In genomic region chr7:17181482-17181881, GRCh38 we compare ENCODE assay signal across 26 cellular contexts.
DNase-seq lines count a peak whose midpoint lies in the region; ATAC-seq, FAIRE-seq and TF ChIP-seq lines count a peak whose summit lies in the region.
"Had no signal": no experiment of that assay in that cellular context is flagged by ENCODE, and none has a peak within 500 bp of the region (broad histone marks: within the 10 kb centered on the region; RNA-seq: fewer than 3 reads in every experiment).

No MANE protein-coding gene starts in this region.

- peaks cover 9% of the 10 kb centered on the region for H3K4me1 Mint-ChIP-seq in GM23338
- H3K4me1 Mint-ChIP-seq in neural progenitor cell: no peaks in the 10 kb centered on the region
- no peaks in the 10 kb centered on the region for H3K4me1 Mint-ChIP-seq in nephron progenitor cell

- no peak overlapping the region for H3K23ac ChIP-seq in H1 (ENCODE audit: insufficient read length)
- no peak overlapping the region for H3K23ac ChIP-seq in neuronal stem cell (ENCODE audit: low read depth, low read length, poor library complexity)

- H3F3A ChIP-seq in GM23338 (replicated peaks; ENCODE audit: low read depth) (no peaks in the 10 kb centered on the region), neural progenitor cell (ENCODE audit: low read depth) (no peaks in the 10 kb centered on the region)

- H4K8ac ChIP-seq in H1 (ENCODE audit: extremely low read depth, insufficient read depth, low read length) (no peak overlapping the region), neuronal stem cell (ENCODE audit: low read depth, low read length) (no peak overlapping the region)

- peaks cover 2% of the 10 kb centered on the region for H3K27me3 Mint-ChIP-seq in GM23338 (ENCODE audit: insufficient read depth, low read depth, poor library complexity)
- peaks cover 1% of the 10 kb centered on the region for H3K27me3 Mint-ChIP-seq in neural progenitor cell (ENCODE audit: insufficient read depth, low read depth)
- H3K27me3 Mint-ChIP-seq in nephron progenitor cell (ENCODE audit: low read depth, poor library complexity): no peaks in the 10 kb centered on the region

- no peak overlapping the region for H3K4me3 ChIP-seq in GM23338
- no peak overlapping the region for H3K4me3 ChIP-seq in OCI-LY3 (ENCODE audit: low read length)
- H3K4me3 ChIP-seq in H1 (ENCODE audit: extremely low read depth in 1 of 4, insufficient read depth in 2 of 4, low read depth in 3 of 4, low read length in 4 of 4): no peak overlapping the region
- H3K4me3 ChIP-seq in neural progenitor cell: no peak overlapping the region
- H3K4me3 ChIP-seq in neuronal stem cell (ENCODE audit: low read length in 2 of 2): no peak overlapping the region
- H3K4me3 ChIP-seq: GM23248, SK-N-MC had no signal

- peak; percentile 29 to 63; a peak in 3 of 4 replicates for TF ChIP-seq CTCF in GM23338 (conservative IDR thresholded peaks at IDR 0.05; ENCODE audit: low read depth in 2 of 2)
- 0 out of 2 replicates have a peak, but pooled peaks have one; percentile 7 for TF ChIP-seq CTCF in OCI-LY3 (IDR thresholded peaks at IDR 0.05; ENCODE audit: low read depth, low read length)
- TF ChIP-seq CTCF in H1 (IDR thresholded peaks at IDR 0.05; ENCODE audit: control extremely low read depth in 1 of 3, insufficient read depth in 1 of 3, low read depth in 1 of 3, low read length in 3 of 3): peak in 1 of 3 experiments; percentile 19; a peak in 1 of 4 replicates
- peak; percentile 7 for TF ChIP-seq CTCF in neural progenitor cell (IDR thresholded peaks at IDR 0.05)
- TF ChIP-seq CTCF in nephron progenitor cell (IDR thresholded peaks at IDR 0.05): no peak

- H3K4me3 Mint-ChIP-seq in GM23338 (no peak overlapping the region), neural progenitor cell (no peak overlapping the region), nephron progenitor cell (no peak overlapping the region)
- H3K4me3 Mint-ChIP-seq: CD8-positive, alpha-beta T cell had no signal

- H2BK120ac ChIP-seq in H1 (replicated peaks; ENCODE audit: low read depth, low read length): no peak overlapping the region
- no peak overlapping the region for H2BK120ac ChIP-seq in neuronal stem cell (ENCODE audit: low read depth, low read length)

- CTCF ChIA-PET in H1 (lab: Charles Lee; ENCODE audit: partially characterized antibody): interaction anchor here (0.5 to 1.3 kb wide), 4 partner anchors 24 to 361 kb away, joined by 3 to 4 read pairs (median 3); no protein-coding TSS in a partner anchor

- no peak for TF ChIP-seq POLR2A in H1 (IDR thresholded peaks at IDR 0.05; ENCODE audit: control extremely low read depth in 1 of 2, low read depth in 2 of 2, low read length in 2 of 2)

- H3K27ac Mint-ChIP-seq in GM23338 (no peak overlapping the region), neural progenitor cell (no peak overlapping the region), nephron progenitor cell (no peak overlapping the region)
- H3K27ac Mint-ChIP-seq: CD8-positive, alpha-beta T cell had no signal

- no peaks in the 10 kb centered on the region for H3K23me2 ChIP-seq in H1 (ENCODE audit: low read depth, low read length)

- no peaks in the 10 kb centered on the region for H3K9me2 ChIP-seq in GM23338 (ENCODE audit: insufficient read depth)

- H3K14ac ChIP-seq in H1 (ENCODE audit: insufficient read length) (no peak overlapping the region), neuronal stem cell (ENCODE audit: low read length) (no peak overlapping the region)

- no peak overlapping the region for H2AFZ ChIP-seq in GM23338
- no peak overlapping the region for H2AFZ ChIP-seq in OCI-LY3 (ENCODE audit: low read depth, low read length)
- 0 out of 2 replicates have a peak overlapping the region, but pooled peaks have one; percentile 64 for H2AFZ ChIP-seq in H1 (ENCODE audit: low read length)
- peak overlapping the region; percentile 1 for H2AFZ ChIP-seq in neural progenitor cell (replicated peaks)
- H2AFZ ChIP-seq in neuronal stem cell (ENCODE audit: low read length): no peak overlapping the region
- H2AFZ ChIP-seq: GM23248 had no signal

- H3K9me3 Mint-ChIP-seq in GM23338 (no peaks in the 10 kb centered on the region), neural progenitor cell (no peaks in the 10 kb centered on the region), nephron progenitor cell (no peaks in the 10 kb centered on the region)
- H3K9me3 Mint-ChIP-seq: CD8-positive, alpha-beta T cell had no signal

- H3K18ac ChIP-seq in H1 (ENCODE audit: extremely low read depth, low read length) (no peak overlapping the region), neuronal stem cell (ENCODE audit: low read length) (no peak overlapping the region)

- H2AK5ac ChIP-seq in H1 (ENCODE audit: low read depth, low read length) (no peak overlapping the region), neuronal stem cell (ENCODE audit: low read depth, low read length) (no peak overlapping the region)

- no peaks in the 10 kb centered on the region for H3K36me3 Mint-ChIP-seq in GM23338 (ENCODE audit: low read depth)
- H3K36me3 Mint-ChIP-seq in neural progenitor cell: no peaks in the 10 kb centered on the region
- no peaks in the 10 kb centered on the region for H3K36me3 Mint-ChIP-seq in nephron progenitor cell (ENCODE audit: low read depth)
- H3K36me3 Mint-ChIP-seq: CD8-positive, alpha-beta T cell had no signal

- 64% methylated on average over 3 of the region's 3 CpGs; no CpG with 5 or more reads in 1 of the 2 experiments for WGBS in H1 (ENCODE audit: extremely low coverage in 1 of 2, insufficient coverage in 1 of 2, insufficient read length in 1 of 2, insufficient replicate concordance in 2 of 2, low coverage in 1 of 2, low lambda C conversion rate in 2 of 2, missing lambda C conversion rate in 1 of 2), 2 experiments
- WGBS in neuronal stem cell (ENCODE audit: extremely low coverage in 2 of 2, insufficient read length in 2 of 2, insufficient replicate concordance in 1 of 2), 2 donors: no CpG with 5 or more reads among the region's 3 CpGs

- no peaks in the 10 kb centered on the region for H3K79me1 ChIP-seq in H1 (ENCODE audit: low read depth, low read length)
- no peaks in the 10 kb centered on the region for H3K79me1 ChIP-seq in neuronal stem cell (ENCODE audit: low read depth, low read length)

- H3K36me3 ChIP-seq in GM23338 (ENCODE audit: insufficient read depth): no peaks in the 10 kb centered on the region
- H3K36me3 ChIP-seq in OCI-LY3 (replicated peaks; ENCODE audit: low read depth, low read length): no peaks in the 10 kb centered on the region
- H3K36me3 ChIP-seq in H1 (ENCODE audit: control insufficient read depth in 2 of 4, insufficient read depth in 4 of 4, low read length in 3 of 4): no peaks in the 10 kb centered on the region
- H3K36me3 ChIP-seq in neural progenitor cell: no peaks in the 10 kb centered on the region
- H3K36me3 ChIP-seq in neuronal stem cell (replicated peaks in 1 of 2; ENCODE audit: control insufficient read depth in 2 of 2, insufficient read depth in 2 of 2, low read length in 2 of 2): no peaks in the 10 kb centered on the region

- H3K79me2 ChIP-seq in GM23338 (replicated peaks; ENCODE audit: insufficient read depth) (no peaks in the 10 kb centered on the region), OCI-LY3 (ENCODE audit: low read length) (peaks cover 3% of the 10 kb centered on the region; the same call in 1 of the 2 replicates), H1 (ENCODE audit: control insufficient read depth in 1 of 2, insufficient read depth in 2 of 2, low read length in 2 of 2) (no peaks in the 10 kb centered on the region), neural progenitor cell (ENCODE audit: low read depth) (no peaks in the 10 kb centered on the region)

- no peaks in the 10 kb centered on the region for H4K20me1 ChIP-seq in GM23338 (replicated peaks; ENCODE audit: insufficient read depth)
- no peaks in the 10 kb centered on the region for H4K20me1 ChIP-seq in OCI-LY3 (ENCODE audit: insufficient read depth, low read length)
- no peaks in the 10 kb centered on the region for H4K20me1 ChIP-seq in H1 (replicated peaks in 1 of 2; ENCODE audit: control insufficient read depth in 1 of 2, insufficient read depth in 2 of 2, low read length in 2 of 2)
- H4K20me1 ChIP-seq in neural progenitor cell (ENCODE audit: low read depth): no peaks in the 10 kb centered on the region

- H4K91ac ChIP-seq in H1 (replicated peaks; ENCODE audit: insufficient read length, low read length) (no peak overlapping the region), neuronal stem cell (ENCODE audit: low read depth, low read length, poor library complexity) (no peak overlapping the region)

- H2BK5ac ChIP-seq in H1 (ENCODE audit: low read depth, low read length) (no peak overlapping the region), neuronal stem cell (ENCODE audit: low read length) (no peak overlapping the region)

- no peak overlapping the region for H2BK20ac ChIP-seq in H1 (ENCODE audit: low read length)

- no peak overlapping the region for H3K4ac ChIP-seq in H1 (replicated peaks; ENCODE audit: insufficient read length, low read depth, low read length)
- H3K4ac ChIP-seq in neuronal stem cell (ENCODE audit: low read length): no peak overlapping the region

- POLR2A ChIA-PET in H1 (lab: Charles Lee; ENCODE audit: partially characterized antibody): no interaction called here

- H2BK12ac ChIP-seq in H1 (ENCODE audit: low read depth, low read length) (no peak overlapping the region), neuronal stem cell (ENCODE audit: low read length) (no peak overlapping the region)

- H3K9ac ChIP-seq in OCI-LY3 (ENCODE audit: low read length) (no peak overlapping the region), H1 (replicated peaks in 1 of 4; ENCODE audit: extremely low read depth in 1 of 4, low read depth in 3 of 4, low read length in 3 of 4) (no peak overlapping the region), neural progenitor cell (no peak overlapping the region), neuronal stem cell (ENCODE audit: low read depth, low read length, poor library complexity) (no peak overlapping the region)
- H3K9ac ChIP-seq: GM23248 had no signal

- no peaks in the 10 kb centered on the region for H3K27me3 ChIP-seq in GM23338 (ENCODE audit: insufficient read depth)
- no peaks in the 10 kb centered on the region for H3K27me3 ChIP-seq in OCI-LY3 (ENCODE audit: low read depth, low read length)
- H3K27me3 ChIP-seq in H1 (replicated peaks in 1 of 4; ENCODE audit: control insufficient read depth in 3 of 4, extremely low read depth in 1 of 4, insufficient read depth in 3 of 4, low read length in 3 of 4): no peaks in the 10 kb centered on the region
- H3K27me3 ChIP-seq in neural progenitor cell: no peaks in the 10 kb centered on the region
- no peaks in the 10 kb centered on the region for H3K27me3 ChIP-seq in neuronal stem cell (ENCODE audit: control insufficient read depth in 3 of 3, insufficient read depth in 3 of 3, low read depth in 1 of 3, low read length in 3 of 3)

- TF ChIP-seq EP300 in H1 (IDR thresholded peaks at IDR 0.05; ENCODE audit: borderline replicate concordance in 1 of 2, low read depth in 2 of 2, low read length in 2 of 2): no peak

- H3K56ac ChIP-seq in H1 (replicated peaks; ENCODE audit: insufficient read length, low read depth, low read length): no peak overlapping the region

- peaks cover 8% of the 10 kb centered on the region; the same call in 1 of the 2 replicates for H3K4me1 ChIP-seq in GM23338 (ENCODE audit: insufficient read depth)
- peaks cover 49% of the 10 kb centered on the region for H3K4me1 ChIP-seq in OCI-LY3 (ENCODE audit: low read length)
- H3K4me1 ChIP-seq in H1 (replicated peaks in 1 of 4; ENCODE audit: control insufficient read depth in 3 of 4, insufficient read depth in 4 of 4, low read length in 3 of 4): no peaks in the 10 kb centered on the region
- no peaks in the 10 kb centered on the region for H3K4me1 ChIP-seq in neural progenitor cell
- no peaks in the 10 kb centered on the region for H3K4me1 ChIP-seq in neuronal stem cell (ENCODE audit: control insufficient read depth in 2 of 2, insufficient read depth in 1 of 2, low read depth in 1 of 2, low read length in 2 of 2)
- H3K4me1 ChIP-seq: Caco-2 had no signal

- H3K9me3 ChIP-seq in OCI-LY3 (ENCODE audit: insufficient read depth, low read length) (no peaks in the 10 kb centered on the region), H1 (ENCODE audit: insufficient read depth in 2 of 2, low read depth in 1 of 2, low read length in 1 of 2) (no peaks in the 10 kb centered on the region), neural progenitor cell (ENCODE audit: low read depth) (no peaks in the 10 kb centered on the region), neuronal stem cell (replicated peaks in 1 of 2; ENCODE audit: control insufficient read depth in 2 of 2, insufficient read depth in 1 of 2, low read depth in 1 of 2, low read length in 2 of 2) (no peaks in the 10 kb centered on the region)
- H3K9me3 ChIP-seq: Caco-2 had no signal

- H2BK15ac ChIP-seq in H1 (ENCODE audit: low read length): no peak overlapping the region
- no peak overlapping the region for H2BK15ac ChIP-seq in neuronal stem cell (ENCODE audit: low read length)

- DNase-seq in GM23338 (ENCODE audit: low spot score): peak; percentile 43
- no peak for DNase-seq in H1 (ENCODE audit: low read depth in 1 of 2, low spot score in 2 of 2)
- DNase-seq in neural progenitor cell (ENCODE audit: low spot score): peak; percentile 17
- DNase-seq in neuronal stem cell (ENCODE audit: low spot score): no peak
- no peak for DNase-seq in nephron progenitor cell
- DNase-seq: C1 segment of cervical spinal cord; Caco-2; CD8-positive, alpha-beta T cell; GF-D8; GM23248; Kasumi-1; MV-4-11; NCI-H1105; NCI-H1436 treated with DMSO at 0.1 percent for 48 hours; NCI-H187 treated with DMSO at 0.1 percent for 48 hours; NCI-H524 treated with DMSO at 0.1 percent for 48 hours; NCI-H82; NK-92 treated with Interleukin-12 subunit alpha and Interleukin-12 subunit beta, amount 100 ng/mL, for 24 hours; SHP77 treated with DMSO at 0.1 percent for 48 hours had no signal

- no peak overlapping the region for H3K27ac ChIP-seq in GM23338 (ENCODE audit: low read depth)
- no peak overlapping the region for H3K27ac ChIP-seq in OCI-LY3 (ENCODE audit: low read length)
- H3K27ac ChIP-seq in H1 (ENCODE audit: low read depth, low read length): no peak overlapping the region
- no peak overlapping the region for H3K27ac ChIP-seq in neural progenitor cell
- no peak overlapping the region for H3K27ac ChIP-seq in neuronal stem cell (replicated peaks; ENCODE audit: low read length)
- H3K27ac ChIP-seq: GM23248, HL-60, SK-N-MC had no signal

- ATAC-seq in GM23338: peak; percentile 56
- ATAC-seq in HG02885 (IDR thresholded peaks at IDR 0.05; ENCODE audit: poor library complexity, unreplicated experiment): no peak
- ATAC-seq: CD8-positive, alpha-beta T cell; HCT116 had no signal

- peak; percentile 8 to 26; a peak in 3 of 4 replicates for TF ChIP-seq RAD21 in H1 (IDR thresholded peaks at IDR 0.05 in 1 of 2, conservative IDR thresholded peaks at IDR 0.05 in 1 of 2; ENCODE audit: low read depth in 2 of 2, low read length in 2 of 2)

- H3K4me2 ChIP-seq in GM23338 (no peak overlapping the region), OCI-LY3 (ENCODE audit: low read length) (no peak overlapping the region), H1 (ENCODE audit: insufficient read depth in 1 of 2, low read depth in 2 of 2, low read length in 2 of 2) (no peak overlapping the region), neural progenitor cell (no peak overlapping the region), neuronal stem cell (ENCODE audit: insufficient read depth, low read length, poor library complexity, severe bottlenecking) (no peak overlapping the region)

- no peak for FAIRE-seq in H1 (lab: Jason Lieb, UNC)
- FAIRE-seq: GM12891, GM19239 had no signal

- no peak overlapping the region for H4K5ac ChIP-seq in H1 (ENCODE audit: insufficient read length, low read depth, low read length)

Comparison
In these comparisons a context has a peak if more than half of its experiments do, and no peak if none do; other contexts are left out.
1. DNase-seq: peak in GM23338 (single experiment) and neural progenitor cell (single experiment); none in H1 (0 of 2), neuronal stem cell (single experiment) and nephron progenitor cell (single experiment).
2. H2AFZ ChIP-seq: peak in H1 (single experiment) and neural progenitor cell (single experiment); none in GM23338 (single experiment), OCI-LY3 (single experiment) and neuronal stem cell (single experiment).